Comparison of ENCODE assay signal across 8 cellular contexts in the genomic region with DNA sequence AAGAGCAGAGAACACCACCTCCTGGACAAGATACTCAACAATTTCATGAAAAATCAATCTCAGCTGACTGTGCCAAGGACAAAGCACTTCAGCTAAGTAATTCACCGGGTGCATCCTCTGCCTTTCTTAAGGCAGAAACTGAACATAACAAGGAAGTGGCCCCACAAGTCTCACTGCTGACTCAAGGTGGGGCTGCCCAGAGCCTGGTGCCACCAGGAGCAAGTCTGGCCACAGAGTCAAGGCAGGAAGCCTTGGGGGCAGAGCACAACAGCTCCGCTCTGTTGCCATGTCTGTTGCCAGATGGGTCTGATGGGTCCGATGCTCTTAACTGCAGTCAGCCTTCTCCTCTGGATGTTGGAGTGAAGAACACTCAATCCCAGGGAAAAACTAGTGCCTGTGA.
DNase-seq lines count a peak whose midpoint lies in the region; ATAC-seq, FAIRE-seq and TF ChIP-seq lines count a peak whose summit lies in the region.

No MANE protein-coding gene starts in this region.

- H3K4me1 ChIP-seq in Loucy (ENCODE audit: insufficient read depth, low read length, poor library complexity, severe bottlenecking) = peaks cover 58% of the 10 kb centered on the region
- peaks cover 34 to 41% of the 10 kb centered on the region in 2 donors for H3K4me1 ChIP-seq in kidney (ENCODE audit: control insufficient read depth in 1 of 2, insufficient read depth in 1 of 2, low read depth in 1 of 2, low read length in 2 of 2)
- H3K4me1 ChIP-seq in stomach = peaks cover 2 to 89% (median 63%) of the 10 kb centered on the region in 4 donors

- H4K20me1 ChIP-seq in Loucy (ENCODE audit: insufficient read depth, low read length, poor library complexity, severe bottlenecking) = no peaks in the 10 kb centered on the region

- intact Hi-C loops in kidney (cut with DNase I) = no loop called here
- intact Hi-C loops in stomach (cut with DNase I; ENCODE audit: low total_unique reads) = no loop called here

- H3K9ac ChIP-seq in Loucy (ENCODE audit: low read depth, low read length, poor library complexity, severe bottlenecking) = peak overlapping the region; percentile 71
- peak overlapping the region; percentile 29 to 60 for H3K9ac ChIP-seq in kidney (ENCODE audit: low read length in 2 of 2)

- H3K4me2 ChIP-seq in Loucy (ENCODE audit: low read depth, low read length, poor library complexity, severe bottlenecking) = peak overlapping the region; percentile 73

- H3K27me3 ChIP-seq in Loucy (ENCODE audit: insufficient read depth, low read length, poor library complexity, severe bottlenecking) (no peaks in the 10 kb centered on the region), stomach (no peaks in the 10 kb centered on the region)

- H3K9me3 ChIP-seq in Loucy (ENCODE audit: insufficient read depth, low read depth, low read length) (no peaks in the 10 kb centered on the region), kidney (ENCODE audit: control insufficient read depth in 1 of 2, low read length in 2 of 2) (no peaks in the 10 kb centered on the region), stomach (no peaks in the 10 kb centered on the region)

- H3K27ac ChIP-seq in kidney (ENCODE audit: low read depth in 2 of 2, low read length in 2 of 2) (peak overlapping the region; percentile 82 to 92), stomach (peak overlapping the region; percentile 86 to 96 (median 88))

- 12 to 40% (median 19%) methylated on average over 3 of the region's 3 CpGs for WGBS in stomach, 5 donors

- H3F3A ChIP-seq in Loucy (ENCODE audit: low read depth) = peaks cover 17% of the 10 kb centered on the region

- no peaks in the 10 kb centered on the region for H3K9me2 ChIP-seq in Loucy (replicated peaks; ENCODE audit: low read depth, low read length)

- no peak for FAIRE-seq in kidney (lab: Jason Lieb, UNC)

- peak in 1 of 4 donors; percentile 92 for TF ChIP-seq POLR2A in stomach (IDR thresholded peaks at IDR 0.05)

- TF ChIP-seq CTCF in Loucy (conservative IDR thresholded peaks at IDR 0.05; ENCODE audit: low read length) (no peak), kidney (IDR thresholded peaks at IDR 0.05; ENCODE audit: borderline replicate concordance, extremely low read depth, insufficient read depth) (no peak), stomach (IDR thresholded peaks at IDR 0.05) (no peak)

- DNase-seq in activated T-helper 1 cell treated with Interleukin-2 at 50 U/mL for 16 hours (ENCODE audit: low read depth) = peak; percentile 33
- DNase-seq in kidney = no peak
- DNase-seq in stomach = peak; percentile 83
- DNase-seq in GM19240 (ENCODE audit: insufficient read length, low spot score) = no peak
- no peak for DNase-seq in OCI-M1 (lab: John Stamatoyannopoulos, UW)

- no peak overlapping the region for H2AFZ ChIP-seq in Loucy (ENCODE audit: low read length)

- H3K4me3 ChIP-seq in Loucy (ENCODE audit: low read length, poor library complexity, severe bottlenecking) (peak overlapping the region; percentile 70), kidney (ENCODE audit: low read length in 2 of 2) (peak overlapping the region; percentile 71 to 88), stomach (peak overlapping the region; percentile 35 to 56 (median 48))

- H3K79me2 ChIP-seq in Loucy (ENCODE audit: insufficient read depth, low read length) = peaks cover 26% of the 10 kb centered on the region

- H3K36me3 ChIP-seq in Loucy (ENCODE audit: insufficient read depth, low read length) (peaks cover 28% of the 10 kb centered on the region; the same call in 1 of the 2 replicates), kidney (ENCODE audit: control insufficient read depth in 1 of 2, insufficient read depth in 2 of 2, low read length in 2 of 2) (peaks cover 2 to 4% of the 10 kb centered on the region in 2 donors), stomach (peaks cover 0 to 27% (median 23%) of the 10 kb centered on the region in 4 donors)

- ATAC-seq in GM19328 (IDR thresholded peaks at IDR 0.05; ENCODE audit: unreplicated experiment) (no peak), GM18520 (IDR thresholded peaks at IDR 0.05; ENCODE audit: unreplicated experiment) (no peak)

- no peak for TF ChIP-seq EP300 in stomach (IDR thresholded peaks at IDR 0.05)

Comparison
In these comparisons a context has a peak if more than half of its experiments do, and no peak if none do; other contexts are left out.
1. DNase-seq: peak in activated T-helper 1 cell treated with Interleukin-2 at 50 U/mL for 16 hours (single experiment) and stomach (single experiment); none in kidney (single experiment), GM19240 (single experiment) and OCI-M1 (single experiment).
2. Peak in every context shown above with its lines, with median percentiles within 50 percentile points of each other: H3K4me3 ChIP-seq.